In the genomic region with DNA sequence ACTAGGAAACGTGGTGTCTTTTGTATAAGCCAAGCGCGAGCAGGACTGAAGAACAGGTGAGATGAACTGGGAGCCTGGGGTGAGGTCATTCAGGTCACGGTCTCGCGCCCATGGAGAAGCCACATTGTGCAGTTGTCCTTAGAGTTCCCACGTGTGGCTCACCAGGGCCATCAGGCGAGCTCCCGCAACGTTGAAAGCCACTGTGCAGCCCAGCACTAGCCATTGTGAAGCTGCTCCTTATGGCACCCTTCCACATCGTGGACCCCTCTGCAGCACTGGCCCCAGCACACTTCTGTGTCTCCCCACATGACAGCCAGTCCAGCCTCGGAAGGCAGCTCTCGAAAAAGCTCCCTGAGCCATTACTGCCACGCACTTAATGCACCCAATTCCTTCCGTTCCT, we compare ENCODE assay signal across 19 cellular contexts. TPM values are rescaled to one million over a fixed set of nuclear protein-coding genes. Genes with fewer than 3 reads are reported as not detected.
DNase-seq lines count a peak whose midpoint lies in the region; TF ChIP-seq lines count a peak whose summit lies in the region.
"Had no signal": no experiment of that assay in that cellular context is flagged by ENCODE, and none has a peak within 500 bp of the region (broad histone marks: within the 10 kb centered on the region; RNA-seq: fewer than 3 reads in every experiment).

No MANE protein-coding gene starts in this region.

- no peaks in the 10 kb centered on the region for H3K79me2 ChIP-seq in osteoblast (ENCODE audit: insufficient read depth, low read length)

- no peaks in the 10 kb centered on the region for H4K20me1 ChIP-seq in osteoblast (ENCODE audit: insufficient read depth, low read length)
- H4K20me1 ChIP-seq: BLaER1 had no signal

- H3K4me3 Mint-ChIP-seq in neural crest cell: no peak overlapping the region
- no peak overlapping the region for H3K4me3 Mint-ChIP-seq in activated T-helper 1 cell treated with anti-CD3 and anti-CD28 coated beads, Interleukin-12 subunit alpha, Interleukin-12 subunit beta, Interleukin-2, Interleukin-4 antibody, amounts not matched to agents 30 ng/mL and 10 ng/mL and 1 ng/mL, durations not matched to agents 14 hours and 24 hours and 36 hours
- H3K4me3 Mint-ChIP-seq: B cell; CD4-positive, CD25-positive, alpha-beta regulatory T cell; CD8-positive, alpha-beta T cell had no signal

- TF ChIP-seq CTCF in neural crest cell (conservative IDR thresholded peaks at IDR 0.05) (no peak), osteoblast (IDR thresholded peaks at IDR 0.05; ENCODE audit: extremely low read depth, low read depth, low read length) (no peak)

- no peaks in the 10 kb centered on the region for H3K9me3 ChIP-seq in osteoblast (ENCODE audit: low read depth, low read length)
- H3K9me3 ChIP-seq: BLaER1 had no signal

- H3K27me3 Mint-ChIP-seq in neural crest cell (ENCODE audit: low read depth): no peaks in the 10 kb centered on the region
- H3K27me3 Mint-ChIP-seq in activated T-helper 1 cell treated with anti-CD3 and anti-CD28 coated beads, Interleukin-12 subunit alpha, Interleukin-12 subunit beta, Interleukin-2, Interleukin-4 antibody, amounts not matched to agents 30 ng/mL and 10 ng/mL and 1 ng/mL, durations not matched to agents 14 hours and 24 hours and 36 hours (ENCODE audit: insufficient read depth): peaks cover 17% of the 10 kb centered on the region
- H3K27me3 Mint-ChIP-seq: B cell had no signal

- DNase-seq in DMS53 (lab: John Stamatoyannopoulos, UW) (peak; percentile 26), DMS53 treated with DMSO at 0.1 percent for 48 hours (lab: John Stamatoyannopoulos, UW; ENCODE audit: unreplicated experiment) (no peak), neural crest cell (ENCODE audit: low read depth, low spot score) (no peak), osteoblast (ENCODE audit: insufficient read length, low spot score, missing footprints) (peak; percentile 14), COR-L47 (lab: John Stamatoyannopoulos, UW) (no peak), NCI-H510A (lab: John Stamatoyannopoulos, UW) (no peak)
- no peak for DNase-seq in activated T-helper 1 cell treated with anti-CD3 and anti-CD28 coated beads, Interleukin-12 subunit alpha, Interleukin-12 subunit beta, Interleukin-2, Interleukin-4 antibody, amounts not matched to agents 30 ng/mL and 10 ng/mL and 1 ng/mL, durations not matched to agents 14 hours and 24 hours and 36 hours (ENCODE audit: low spot score)
- DNase-seq: CD4-positive, CD25-positive, alpha-beta regulatory T cell; CD8-positive, alpha-beta T cell; DMS 273 treated with DMSO at 0.1 percent for 48 hours; DND-41; GM23248; H7; HCEC 1CT had no signal

- H3K36me3 ChIP-seq in osteoblast (ENCODE audit: insufficient read depth, low read length): no peaks in the 10 kb centered on the region
- H3K36me3 ChIP-seq: BLaER1 had no signal

- no peaks in the 10 kb centered on the region for H3K9me3 Mint-ChIP-seq in neural crest cell
- H3K9me3 Mint-ChIP-seq in activated T-helper 1 cell treated with anti-CD3 and anti-CD28 coated beads, Interleukin-12 subunit alpha, Interleukin-12 subunit beta, Interleukin-2, Interleukin-4 antibody, amounts not matched to agents 30 ng/mL and 10 ng/mL and 1 ng/mL, durations not matched to agents 14 hours and 24 hours and 36 hours: no peaks in the 10 kb centered on the region
- H3K9me3 Mint-ChIP-seq: CD8-positive, alpha-beta T cell had no signal

- H3K4me2 ChIP-seq in osteoblast (ENCODE audit: insufficient read depth, low read length): no peak overlapping the region
- H3K4me2 ChIP-seq: BLaER1 had no signal

- peaks cover 2% of the 10 kb centered on the region for H3K36me3 Mint-ChIP-seq in neural crest cell (ENCODE audit: low read depth)
- H3K36me3 Mint-ChIP-seq in activated T-helper 1 cell treated with anti-CD3 and anti-CD28 coated beads, Interleukin-12 subunit alpha, Interleukin-12 subunit beta, Interleukin-2, Interleukin-4 antibody, amounts not matched to agents 30 ng/mL and 10 ng/mL and 1 ng/mL, durations not matched to agents 14 hours and 24 hours and 36 hours (ENCODE audit: low read depth): no peaks in the 10 kb centered on the region
- H3K36me3 Mint-ChIP-seq: CD4-positive, CD25-positive, alpha-beta regulatory T cell; CD8-positive, alpha-beta T cell had no signal

- peak overlapping the region; percentile 74 for H3K27ac Mint-ChIP-seq in neural crest cell (ENCODE audit: unreplicated experiment)
- H3K27ac Mint-ChIP-seq in activated T-helper 1 cell treated with anti-CD3 and anti-CD28 coated beads, Interleukin-12 subunit alpha, Interleukin-12 subunit beta, Interleukin-2, Interleukin-4 antibody, amounts not matched to agents 30 ng/mL and 10 ng/mL and 1 ng/mL, durations not matched to agents 14 hours and 24 hours and 36 hours: no peak overlapping the region
- H3K27ac Mint-ChIP-seq: B cell; CD4-positive, CD25-positive, alpha-beta regulatory T cell; CD8-positive, alpha-beta T cell had no signal

- H3K4me1 Mint-ChIP-seq in neural crest cell: peaks cover 48% of the 10 kb centered on the region
- no peaks in the 10 kb centered on the region for H3K4me1 Mint-ChIP-seq in activated T-helper 1 cell treated with anti-CD3 and anti-CD28 coated beads, Interleukin-12 subunit alpha, Interleukin-12 subunit beta, Interleukin-2, Interleukin-4 antibody, amounts not matched to agents 30 ng/mL and 10 ng/mL and 1 ng/mL, durations not matched to agents 14 hours and 24 hours and 36 hours (ENCODE audit: low read depth)
- H3K4me1 Mint-ChIP-seq: B cell had no signal

- H3K27me3 ChIP-seq in osteoblast (ENCODE audit: insufficient read depth, low read length): no peaks in the 10 kb centered on the region
- H3K27me3 ChIP-seq: BLaER1 had no signal

- H2AFZ ChIP-seq in osteoblast (ENCODE audit: low read length): no peak overlapping the region
- H2AFZ ChIP-seq: GM23248 had no signal

- no peak overlapping the region for H3K27ac ChIP-seq in osteoblast (ENCODE audit: low read depth, low read length)
- H3K27ac ChIP-seq: 22Rv1, BLaER1, C4-2B, GM23248 had no signal

- H3K4me3 ChIP-seq in osteoblast (ENCODE audit: insufficient read depth, low read length): no peak overlapping the region
- H3K4me3 ChIP-seq: BLaER1, GM23248 had no signal

- no peaks in the 10 kb centered on the region for H3K4me1 ChIP-seq in osteoblast (ENCODE audit: insufficient read depth, low read length)

- intact Hi-C loops in activated T-helper 1 cell treated with anti-CD3 and anti-CD28 coated beads, Interleukin-12 subunit alpha, Interleukin-12 subunit beta, Interleukin-2, Interleukin-4 antibody, amounts not matched to agents 30 ng/mL and 10 ng/mL and 1 ng/mL, durations not matched to agents 14 hours and 24 hours and 36 hours (cut with micrococcal nuclease): no loop called here

RNA-seq across cellular contexts. Expression of a gene that starts 7.6 kb away (rescaled TPM):
- 78.6 and 79.9 TPM in 2 replicates for total RNA-seq in neural crest cell
- 6.2 and 8.8 TPM in 2 replicates for total RNA-seq in osteoblast
- total RNA-seq in activated T-helper 1 cell treated with anti-CD3 and anti-CD28 coated beads, Interleukin-12 subunit alpha, Interleukin-12 subunit beta, Interleukin-2, Interleukin-4 antibody, amounts not matched to agents 30 ng/mL and 10 ng/mL and 1 ng/mL, durations not matched to agents 14 hours and 24 hours and 36 hours: 0.80 and 0.86 TPM in 2 replicates
- total RNA-seq: B cell had no signal

RNA-seq across cellular contexts. Expression of a gene that starts 29.8 kb away (rescaled TPM):
- not detected in 2 replicates for total RNA-seq in neural crest cell
- not detected in 2 replicates for total RNA-seq in osteoblast
- total RNA-seq in activated T-helper 1 cell treated with anti-CD3 and anti-CD28 coated beads, Interleukin-12 subunit alpha, Interleukin-12 subunit beta, Interleukin-2, Interleukin-4 antibody, amounts not matched to agents 30 ng/mL and 10 ng/mL and 1 ng/mL, durations not matched to agents 14 hours and 24 hours and 36 hours: not detected in 2 replicates
- total RNA-seq: B cell; CD4-positive, CD25-positive, alpha-beta regulatory T cell; CD8-positive, alpha-beta T cell; GM23248; H1; H7 had no signal

Comparison
In these comparisons a context has a peak if more than half of its experiments do, and no peak if none do; other contexts are left out.
1. DNase-seq: peak in DMS53 (single experiment) and osteoblast (single experiment); none in DMS53 treated with DMSO at 0.1 percent for 48 hours (single experiment), neural crest cell (single experiment), COR-L47 (single experiment), NCI-H510A (single experiment) and activated T-helper 1 cell treated with anti-CD3 and anti-CD28 coated beads, Interleukin-12 subunit alpha, Interleukin-12 subunit beta, Interleukin-2, Interleukin-4 antibody, amounts not matched to agents 30 ng/mL and 10 ng/mL and 1 ng/mL, durations not matched to agents 14 hours and 24 hours and 36 hours (single experiment).